In the genomic region with DNA sequence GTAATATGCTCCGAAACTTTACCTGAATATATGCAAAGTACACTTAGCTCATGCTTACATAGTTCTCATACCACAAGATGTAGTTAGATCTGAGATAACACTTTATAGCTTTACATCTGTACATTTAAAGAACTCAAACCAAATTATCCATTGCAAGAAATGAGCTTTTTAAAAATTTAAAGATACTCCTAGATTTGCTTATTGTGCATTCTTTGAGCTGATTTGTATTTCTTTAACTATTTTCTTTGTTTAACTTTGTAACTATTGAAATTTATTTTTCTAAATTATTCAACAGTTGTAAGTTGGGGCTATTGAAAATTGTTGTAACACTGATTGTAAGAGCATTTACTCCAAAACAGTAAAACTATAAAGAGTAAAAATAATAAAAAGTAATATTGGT, we compare ENCODE assay signal across 8 cellular contexts.
"Had no signal": no experiment of that assay in that cellular context is flagged by ENCODE, and none has a peak within 500 bp of the region (broad histone marks: within the 10 kb centered on the region; RNA-seq: fewer than 3 reads in every experiment).

No MANE protein-coding gene starts in this region.

- H3K27ac Mint-ChIP-seq: HFFc6, IgD-negative memory B cell had no signal

- H3K4me1 ChIP-seq: HAP-1 had no signal

- H3K27ac ChIP-seq: HL-60 had no signal

- H3K4me3 Mint-ChIP-seq: HFFc6, IgD-negative memory B cell had no signal

- DNase-seq: GOT3, H7, HFFc6, KG1 had no signal

- H3K36me3 ChIP-seq: HAP-1 had no signal

- H3K9me3 ChIP-seq: HAP-1 had no signal

- H3K4me3 ChIP-seq: HAP-1 had no signal

- H3K4me1 Mint-ChIP-seq: IgD-negative memory B cell had no signal

- H3K36me3 Mint-ChIP-seq: IgD-negative memory B cell had no signal

- H3K27me3 Mint-ChIP-seq: IgD-negative memory B cell had no signal

- ATAC-seq: HCT116 had no signal
